1 cellular context compared by ENCODE assay signal in genomic region chr15:85404156-85404921, GRCh38.
TF ChIP-seq lines count a peak whose summit lies in the region.

No MANE protein-coding gene starts in this region.

TF ChIP-seq in IMR-90, 13 proteins besides CTCF, POLR2A, EP300 and RAD21:
- TF ChIP-seq CEBPB (IDR thresholded peaks at IDR 0.05; ENCODE audit: low read depth, low read length) (no peak), RCOR1 (IDR thresholded peaks at IDR 0.05; ENCODE audit: insufficient replicate concordance, low read length) (no peak), FOS (IDR thresholded peaks at IDR 0.05; ENCODE audit: low read depth, low read length) (no peak), SMC3 (IDR thresholded peaks at IDR 0.05; ENCODE audit: low read depth, low read length) (no peak), RFX5 (IDR thresholded peaks at IDR 0.05; ENCODE audit: low read depth, low read length) (no peak), NFE2L2 (IDR thresholded peaks at IDR 0.05; ENCODE audit: low read depth, low read length) (no peak), BHLHE40 (IDR thresholded peaks at IDR 0.05; ENCODE audit: low read depth, low read length) (no peak)
